14 cellular contexts compared by ENCODE assay signal in genomic region chr3:82643948-82644347, GRCh38.
DNase-seq lines count a peak whose midpoint lies in the region; ATAC-seq, FAIRE-seq and TF ChIP-seq lines count a peak whose summit lies in the region.
"Had no signal": no experiment of that assay in that cellular context is flagged by ENCODE, and none has a peak within 500 bp of the region (broad histone marks: within the 10 kb centered on the region; RNA-seq: fewer than 3 reads in every experiment).

No MANE protein-coding gene starts in this region.

- no peak for FAIRE-seq in astrocyte (lab: Jason Lieb, UNC)

- no peaks in the 10 kb centered on the region for H3K9me3 ChIP-seq in astrocyte (ENCODE audit: insufficient read depth, low read depth, low read length)
- no peaks in the 10 kb centered on the region for H3K9me3 ChIP-seq in neural progenitor cell (ENCODE audit: low read depth)
- H3K9me3 ChIP-seq: esophagus squamous epithelium, thyroid gland had no signal

- H4K20me1 ChIP-seq in astrocyte (ENCODE audit: insufficient read depth, low read length) (no peaks in the 10 kb centered on the region), neural progenitor cell (ENCODE audit: low read depth) (no peaks in the 10 kb centered on the region)

- H3K4me3 Mint-ChIP-seq in astrocyte (ENCODE audit: unreplicated experiment) (no peak overlapping the region), neural progenitor cell (no peak overlapping the region)
- H3K4me3 Mint-ChIP-seq: naive B cell had no signal

- H3K27me3 Mint-ChIP-seq in astrocyte (ENCODE audit: low read depth, unreplicated experiment) = peaks cover 3% of the 10 kb centered on the region
- no peaks in the 10 kb centered on the region for H3K27me3 Mint-ChIP-seq in neural progenitor cell (ENCODE audit: insufficient read depth, low read depth)
- H3K27me3 Mint-ChIP-seq: naive B cell had no signal

- DNase-seq in NCI-H146 (lab: John Stamatoyannopoulos, UW) = peak; percentile 12
- DNase-seq in NCI-H146 treated with DMSO at 0.1 percent for 48 hours (lab: John Stamatoyannopoulos, UW; ENCODE audit: unreplicated experiment) = no peak
- DNase-seq in NB4 (ENCODE audit: low read depth) = peak; percentile 3
- peak; percentile 2 for DNase-seq in astrocyte (ENCODE audit: low read depth)
- DNase-seq in neural progenitor cell (ENCODE audit: low spot score) = peak; percentile 50
- DNase-seq in SW 1271 (lab: John Stamatoyannopoulos, UW) = no peak
- DNase-seq: activated CD4-positive, alpha-beta T cell treated with anti-CD3 and anti-CD28 coated beads for 48 hours; esophagus squamous epithelium; naive B cell; NCI-H1436; thyroid gland had no signal

- H3K27me3 ChIP-seq in astrocyte (ENCODE audit: insufficient read depth, low read length) (no peaks in the 10 kb centered on the region), neural progenitor cell (no peaks in the 10 kb centered on the region)
- H3K27me3 ChIP-seq: cardiac muscle cell, esophagus squamous epithelium, thyroid gland had no signal

- H3K79me2 ChIP-seq in astrocyte (ENCODE audit: insufficient read depth, low read length) = no peaks in the 10 kb centered on the region
- H3K79me2 ChIP-seq in neural progenitor cell (ENCODE audit: low read depth) = no peaks in the 10 kb centered on the region

- no peak for ATAC-seq in GM21576 (IDR thresholded peaks at IDR 0.05; ENCODE audit: unreplicated experiment)
- ATAC-seq in HG03521 (IDR thresholded peaks at IDR 0.05; ENCODE audit: unreplicated experiment) = no peak

- H3K9ac ChIP-seq in astrocyte (ENCODE audit: low read length) = no peak overlapping the region
- H3K9ac ChIP-seq in neural progenitor cell = no peak overlapping the region

- H3F3A ChIP-seq in neural progenitor cell (ENCODE audit: low read depth) = no peaks in the 10 kb centered on the region

- H3K4me2 ChIP-seq in astrocyte (ENCODE audit: low read length) (no peak overlapping the region), neural progenitor cell (no peak overlapping the region)

- no peak overlapping the region for H3K27ac ChIP-seq in astrocyte (ENCODE audit: low read depth, low read length)
- H3K27ac ChIP-seq in neural progenitor cell = no peak overlapping the region
- H3K27ac ChIP-seq: cardiac muscle cell, esophagus squamous epithelium, thyroid gland had no signal

- no peak overlapping the region for H3K27ac Mint-ChIP-seq in astrocyte (ENCODE audit: unreplicated experiment)
- H3K27ac Mint-ChIP-seq in neural progenitor cell = no peak overlapping the region
- H3K27ac Mint-ChIP-seq: naive B cell had no signal

- TF ChIP-seq POLR2A in NB4 (IDR thresholded peaks at IDR 0.05; ENCODE audit: extremely low read depth, insufficient read length) = no peak

- TF ChIP-seq CTCF in NB4 (IDR thresholded peaks at IDR 0.05; ENCODE audit: low read depth, low read length) (no peak), astrocyte (IDR thresholded peaks at IDR 0.05; ENCODE audit: insufficient read depth, low read depth, low read length) (no peak), neural progenitor cell (IDR thresholded peaks at IDR 0.05) (peak; percentile 58)

- H3K4me1 Mint-ChIP-seq in astrocyte (ENCODE audit: low read depth, unreplicated experiment) (peaks cover 4% of the 10 kb centered on the region), neural progenitor cell (no peaks in the 10 kb centered on the region)
- H3K4me1 Mint-ChIP-seq: naive B cell had no signal

- H3K9me3 Mint-ChIP-seq in astrocyte (ENCODE audit: unreplicated experiment) (no peaks in the 10 kb centered on the region), neural progenitor cell (peaks cover 7% of the 10 kb centered on the region)

- no peaks in the 10 kb centered on the region for H3K36me3 Mint-ChIP-seq in astrocyte (ENCODE audit: low read depth, unreplicated experiment)
- H3K36me3 Mint-ChIP-seq in neural progenitor cell = peaks cover 3% of the 10 kb centered on the region
- H3K36me3 Mint-ChIP-seq: naive B cell had no signal

- H3K4me3 ChIP-seq in NB4 (ENCODE audit: low read depth, low read length) (no peak overlapping the region), astrocyte (ENCODE audit: insufficient read depth, low read depth, low read length) (no peak overlapping the region), neural progenitor cell (no peak overlapping the region)
- H3K4me3 ChIP-seq: cardiac muscle cell, esophagus squamous epithelium, thyroid gland had no signal

- H2AFZ ChIP-seq in astrocyte (ENCODE audit: low read depth, low read length) = no peak overlapping the region
- H2AFZ ChIP-seq in neural progenitor cell (replicated peaks) = no peak overlapping the region

- no peaks in the 10 kb centered on the region for H3K36me3 ChIP-seq in astrocyte (ENCODE audit: insufficient read depth, low read length)
- no peaks in the 10 kb centered on the region for H3K36me3 ChIP-seq in neural progenitor cell
- H3K36me3 ChIP-seq: cardiac muscle cell, esophagus squamous epithelium, thyroid gland had no signal

- H3K4me1 ChIP-seq in astrocyte (ENCODE audit: insufficient read depth, low read length) = peaks cover 3% of the 10 kb centered on the region
- no peaks in the 10 kb centered on the region for H3K4me1 ChIP-seq in neural progenitor cell
- H3K4me1 ChIP-seq: esophagus squamous epithelium, thyroid gland had no signal

Comparison
In these comparisons a context has a peak if more than half of its experiments do, and no peak if none do; other contexts are left out.
1. DNase-seq: peak in NCI-H146 (single experiment), NB4 (single experiment), astrocyte (single experiment) and neural progenitor cell (single experiment); none in NCI-H146 treated with DMSO at 0.1 percent for 48 hours (single experiment) and SW 1271 (0 of 2).